ENCODE assay signal across 17 cellular contexts in genomic region chr3:162141232-162141631, GRCh38.
DNase-seq lines count a peak whose midpoint lies in the region; ATAC-seq and TF ChIP-seq lines count a peak whose summit lies in the region.
"Had no signal": no experiment of that assay in that cellular context is flagged by ENCODE, and none has a peak within 500 bp of the region (broad histone marks: within the 10 kb centered on the region; RNA-seq: fewer than 3 reads in every experiment).

No MANE protein-coding gene starts in this region.

- H4K20me1 ChIP-seq in IMR-90 (ENCODE audit: insufficient read depth, low read length): no peaks in the 10 kb centered on the region

- H4K8ac ChIP-seq in IMR-90 (ENCODE audit: low read depth in 2 of 2, low read length in 2 of 2): no peak overlapping the region

- DNase-seq in AG04449 (ENCODE audit: low read depth, low spot score): peak; percentile 34
- DNase-seq in IMR-90: peak; percentile 77
- peak; percentile 72 for DNase-seq in astrocyte of the spinal cord (ENCODE audit: low read depth, low spot score)
- peak; percentile 2 for DNase-seq in hepatic stellate cell (ENCODE audit: low spot score)
- no peak for DNase-seq in NCI-H1930 (lab: John Stamatoyannopoulos, UW)
- no peak for DNase-seq in foreskin melanocyte
- no peak for DNase-seq in DMS53 (lab: John Stamatoyannopoulos, UW)
- DNase-seq in uterus: no peak
- DNase-seq: mesendoderm; NCI-H187; NCI-H524 treated with DMSO at 0.1 percent for 48 hours; PC-9; stimulated activated naive CD8-positive, alpha-beta T cell treated with anti-CD3 and anti-CD28 coated beads, Interleukin-15, Interleukin-2, amounts not matched to agents 100 U/mL and 50 U/mL, for 24 hours; T-helper 1 cell had no signal

- no peaks in the 10 kb centered on the region for H3K27me3 ChIP-seq in IMR-90 (ENCODE audit: control insufficient read depth, insufficient read depth, low read length)
- no peaks in the 10 kb centered on the region for H3K27me3 ChIP-seq in uterus
- H3K27me3 ChIP-seq: foreskin keratinocyte had no signal

- no peak overlapping the region for H2AK9ac ChIP-seq in IMR-90 (replicated peaks; ENCODE audit: low read depth, low read length, poor library complexity)

- intact Hi-C loops in IMR-90 (cut with micrococcal nuclease) (loop anchor here (5.0 kb wide), 1 partner anchor 156 kb away; no protein-coding TSS in a partner anchor), uterus (cut with DNase I; ENCODE audit: low total_unique reads) (no loop called here)

- H4K5ac ChIP-seq in IMR-90 (ENCODE audit: low read depth, low read length): no peak overlapping the region

- H3K36me3 ChIP-seq in IMR-90 (ENCODE audit: control insufficient read depth, insufficient read depth, low read length) (no peaks in the 10 kb centered on the region), uterus (peaks cover 0 to 4% of the 10 kb centered on the region in 2 donors)

- TF ChIP-seq POLR2A in IMR-90 (IDR thresholded peaks at IDR 0.05; ENCODE audit: low read depth, low read length) (no peak), uterus (IDR thresholded peaks at IDR 0.05) (no peak)

- no CpG with 5 or more reads among the region's 2 CpGs for WGBS in IMR-90 (ENCODE audit: extremely low coverage in 2 of 2, insufficient read length in 1 of 2), 2 experiments

- TF ChIP-seq RAD21 in IMR-90 (IDR thresholded peaks at IDR 0.05; ENCODE audit: low read length): no peak

- no peak overlapping the region for H4K91ac ChIP-seq in IMR-90 (ENCODE audit: insufficient read depth, low read depth, low read length)

- TF ChIP-seq CTCF in AG04449 (IDR thresholded peaks at IDR 0.05; ENCODE audit: insufficient read depth, low read length, missing control alignments) (no peak), IMR-90 (conservative IDR thresholded peaks at IDR 0.05; ENCODE audit: low read depth, low read length) (no peak), astrocyte of the spinal cord (IDR thresholded peaks at IDR 0.05; ENCODE audit: low read depth, low read length) (no peak), uterus (IDR thresholded peaks at IDR 0.05) (no peak)

- no peak overlapping the region for H2BK120ac ChIP-seq in IMR-90 (ENCODE audit: low read depth, low read length)

- in situ Hi-C loops in IMR-90 (cut with MboI; ENCODE audit: low sequenced_read_pairs): no loop called here
- in situ Hi-C loops in astrocyte of the spinal cord (cut with HindIII; ENCODE audit: low sequenced_read_pairs): no loop called here

- no peak overlapping the region for H2AFZ ChIP-seq in IMR-90 (replicated peaks; ENCODE audit: low read length, poor library complexity)
- H2AFZ ChIP-seq: PC-9 had no signal

- H2AK5ac ChIP-seq in IMR-90 (ENCODE audit: low read depth, low read length): no peak overlapping the region

- no peak overlapping the region for H2BK15ac ChIP-seq in IMR-90 (ENCODE audit: low read depth, low read length)

- H3K56ac ChIP-seq in IMR-90 (ENCODE audit: extremely low read depth, insufficient read depth, low read length): no peak overlapping the region

- no peak overlapping the region for H3K4ac ChIP-seq in IMR-90 (ENCODE audit: low read depth, low read length)

- H2BK20ac ChIP-seq in IMR-90 (ENCODE audit: low read depth, low read length): no peak overlapping the region

- H3K79me1 ChIP-seq in IMR-90 (ENCODE audit: low read depth in 1 of 2, low read length in 2 of 2): no peaks in the 10 kb centered on the region

- no TSS peak for BruUV-seq in IMR-90 (replicated peaks; lab: Mats Ljungman, UMichigan)

- H3K27ac ChIP-seq in IMR-90 (ENCODE audit: insufficient read depth, low read length) (no peak overlapping the region), uterus (no peak overlapping the region)
- H3K27ac ChIP-seq: coronary artery, foreskin keratinocyte, KMS-11, PC-9 had no signal

- POLR2A ChIA-PET in AG04449 (lab: Yijun Ruan, JAX) (no interaction called here), IMR-90 (lab: Charles Lee; ENCODE audit: unreplicated experiment) (no interaction called here)

- H3K4me2 ChIP-seq in IMR-90 (ENCODE audit: low read depth, low read length): peak overlapping the region; percentile 74; the same call in 1 of the 2 replicates
- H3K4me2 ChIP-seq: KMS-11, PC-9 had no signal

- no peak overlapping the region for H3K9ac ChIP-seq in IMR-90 (ENCODE audit: low read depth, low read length)
- H3K9ac ChIP-seq: KMS-11 had no signal

- H3K9me3 ChIP-seq in IMR-90 (ENCODE audit: control insufficient read depth, insufficient read depth, low read length) (no peaks in the 10 kb centered on the region), uterus (no peaks in the 10 kb centered on the region)

- H3K4me3 ChIP-seq in AG04449 (ENCODE audit: low read depth, low read length) (no peak overlapping the region), IMR-90 (ENCODE audit: insufficient read depth, low read depth, low read length) (no peak overlapping the region), astrocyte of the spinal cord (ENCODE audit: low read depth, low read length) (no peak overlapping the region), uterus (no peak overlapping the region)
- H3K4me3 ChIP-seq: coronary artery, PC-9 had no signal

- no peaks in the 10 kb centered on the region for H3K9me1 ChIP-seq in IMR-90 (ENCODE audit: insufficient read depth, low read length)

- dilution Hi-C loops in IMR-90 (cut with HindIII; ENCODE audit: low sequenced_read_pairs, unreplicated experiment): no loop called here

- H3K14ac ChIP-seq in IMR-90 (replicated peaks; ENCODE audit: low read depth, low read length): no peak overlapping the region

- no peak overlapping the region for H3K23ac ChIP-seq in IMR-90 (ENCODE audit: low read depth, low read length)

- peak overlapping the region; percentile 92 for H2BK5ac ChIP-seq in IMR-90 (ENCODE audit: low read depth, low read length, poor library complexity, severe bottlenecking)

- no peak overlapping the region for H3K18ac ChIP-seq in IMR-90 (ENCODE audit: low read depth, low read length)

- H3K4me1 ChIP-seq in IMR-90 (ENCODE audit: control insufficient read depth, insufficient read depth, low read length): peaks cover 2% of the 10 kb centered on the region; the same call in 1 of the 2 replicates
- H3K4me1 ChIP-seq in uterus: no peaks in the 10 kb centered on the region
- H3K4me1 ChIP-seq: foreskin keratinocyte had no signal

- CTCF ChIA-PET in AG04449 (lab: Yijun Ruan, JAX) (no interaction called here), IMR-90 (lab: Yijun Ruan, JAX) (interaction anchor here (0.6 kb wide), 3 partner anchors 45 to 758 kb away, joined by 3 to 4 read pairs (median 3); no protein-coding TSS in a partner anchor)

- peak; percentile 42 for ATAC-seq in IMR-90 (ENCODE audit: low read depth)
- ATAC-seq: foreskin keratinocyte; stimulated activated naive CD8-positive, alpha-beta T cell treated with anti-CD3 and anti-CD28 coated beads, Interleukin-15, Interleukin-2, amounts not matched to agents 100 U/mL and 50 U/mL, for 24 hours had no signal

TF ChIP-seq in IMR-90, 13 proteins besides CTCF, POLR2A, EP300 and RAD21:
- TF ChIP-seq BHLHE40 (IDR thresholded peaks at IDR 0.05; ENCODE audit: low read depth, low read length) (no peak), ELK1 (IDR thresholded peaks at IDR 0.05; ENCODE audit: borderline replicate concordance, low read depth, low read length) (no peak), MAFK (IDR thresholded peaks at IDR 0.05; ENCODE audit: low read depth, low read length) (no peak), CEBPB (IDR thresholded peaks at IDR 0.05; ENCODE audit: low read depth, low read length) (peak; percentile 60; the same call in 1 of the 2 replicates), RFX5 (IDR thresholded peaks at IDR 0.05; ENCODE audit: low read depth, low read length) (no peak), RCOR1 (IDR thresholded peaks at IDR 0.05; ENCODE audit: insufficient replicate concordance, low read length) (no peak), SMC3 (IDR thresholded peaks at IDR 0.05; ENCODE audit: low read depth, low read length) (no peak), USF2 (IDR thresholded peaks at IDR 0.05; ENCODE audit: low read depth, low read length) (no peak)

Comparison
In these comparisons a context has a peak if more than half of its experiments do, and no peak if none do; other contexts are left out.
1. DNase-seq: peak in AG04449 (single experiment), IMR-90 (single experiment), astrocyte of the spinal cord (single experiment) and hepatic stellate cell (single experiment); none in NCI-H1930 (0 of 2), foreskin melanocyte (single experiment), DMS53 (single experiment) and uterus (0 of 2).